24 cellular contexts compared by ENCODE assay signal in genomic region chr3:152097120-152097519, GRCh38.
"Had no signal": no experiment of that assay in that cellular context is flagged by ENCODE, and none has a peak within 500 bp of the region (broad histone marks: within the 10 kb centered on the region; RNA-seq: fewer than 3 reads in every experiment).

No MANE protein-coding gene starts in this region.

- H3K4me3 ChIP-seq: esophagus squamous epithelium, heart left ventricle, right lobe of liver had no signal

- FAIRE-seq: islet of Langerhans, small intestine, TTC549 had no signal

- H3K9me3 ChIP-seq: esophagus squamous epithelium, heart left ventricle, right lobe of liver had no signal

- H3K27ac Mint-ChIP-seq: activated CD4-positive, alpha-beta T cell treated with anti-CD3 and anti-CD28 coated beads, Interleukin-2, amount 10 ng/mL, durations not matched to agents 7 days and 5 days; activated CD8-positive, alpha-beta T cell treated with anti-CD3 and anti-CD28 coated beads for 36 hours; activated naive CD4-positive, alpha-beta T cell treated with anti-CD3 and anti-CD28 coated beads, Interleukin-2, amount 50 U/mL, for 72 hours; brain; nephron progenitor cell; stimulated activated effector memory CD8-positive, alpha-beta T cell treated with anti-CD3 and anti-CD28 coated beads, Interleukin-12 subunit alpha, Interleukin-12 subunit beta, amount 100 ng/mL, for 72 hours had no signal

- H3K36me3 ChIP-seq: esophagus squamous epithelium, heart left ventricle, right lobe of liver, WERI-Rb-1 had no signal

- DNase-seq: activated CD4-positive, alpha-beta T cell treated with anti-CD3 and anti-CD28 coated beads, Interleukin-2, amount 10 ng/mL, durations not matched to agents 7 days and 5 days; activated CD4-positive, CD25-positive, alpha-beta regulatory T cell treated with anti-CD3 and anti-CD28 coated beads, Interleukin-2, amount 50 U/mL, for 72 hours; activated CD8-positive, alpha-beta T cell treated with anti-CD3 and anti-CD28 coated beads for 36 hours; activated gamma-delta T cell treated with Interleukin-2 at 50 U/mL for 16 hours; activated T-cell treated with anti-CD3 and anti-CD28 coated beads, Interleukin-2, amount 50 U/mL, for 1 hour; aorta; central memory CD4-positive, alpha-beta T cell; dermis blood vessel endothelial cell; effector CD8-positive, alpha-beta T cell; esophagus squamous epithelium; heart left ventricle; left cardiac atrium; nephron progenitor cell; nucleus accumbens; right lobe of liver; small intestine; stimulated activated CD4-positive, alpha-beta T cell treated with anti-CD3 and anti-CD28 coated beads, Interleukin-2, amount 100 ng/mL, for 24 hours; WERI-Rb-1 had no signal

- H3K27me3 ChIP-seq: esophagus squamous epithelium, heart left ventricle, right lobe of liver had no signal

- H3K4me3 Mint-ChIP-seq: activated CD4-positive, alpha-beta T cell treated with anti-CD3 and anti-CD28 coated beads, Interleukin-2, amount 10 ng/mL, durations not matched to agents 7 days and 5 days; activated CD8-positive, alpha-beta T cell treated with anti-CD3 and anti-CD28 coated beads for 36 hours; brain; nephron progenitor cell; stimulated activated effector memory CD8-positive, alpha-beta T cell treated with anti-CD3 and anti-CD28 coated beads, Interleukin-12 subunit alpha, Interleukin-12 subunit beta, amount 100 ng/mL, for 72 hours had no signal

- H3K36me3 Mint-ChIP-seq: brain; stimulated activated effector memory CD8-positive, alpha-beta T cell treated with anti-CD3 and anti-CD28 coated beads, Interleukin-12 subunit alpha, Interleukin-12 subunit beta, amount 100 ng/mL, for 72 hours had no signal

- H3K4me1 Mint-ChIP-seq: brain; nephron progenitor cell; stimulated activated effector memory CD8-positive, alpha-beta T cell treated with anti-CD3 and anti-CD28 coated beads, Interleukin-12 subunit alpha, Interleukin-12 subunit beta, amount 100 ng/mL, for 72 hours had no signal

- H3K9me3 Mint-ChIP-seq: nephron progenitor cell; stimulated activated effector memory CD8-positive, alpha-beta T cell treated with anti-CD3 and anti-CD28 coated beads, Interleukin-12 subunit alpha, Interleukin-12 subunit beta, amount 100 ng/mL, for 72 hours had no signal

- H3K4me1 ChIP-seq: heart left ventricle, parathyroid adenoma, right lobe of liver had no signal

- ATAC-seq: activated CD8-positive, alpha-beta T cell treated with anti-CD3 and anti-CD28 coated beads for 36 hours; activated naive CD4-positive, alpha-beta T cell treated with anti-CD3 and anti-CD28 coated beads, Interleukin-2, amount 50 U/mL, for 72 hours; heart left ventricle; left cardiac atrium; right lobe of liver; stimulated activated effector memory CD8-positive, alpha-beta T cell treated with anti-CD3 and anti-CD28 coated beads, Interleukin-12 subunit alpha, Interleukin-12 subunit beta, amount 100 ng/mL, for 72 hours had no signal

- H3K27ac ChIP-seq: parathyroid adenoma, right lobe of liver, WERI-Rb-1 had no signal
